14 cellular contexts compared by ENCODE assay signal in genomic region chr11:19790831-19791552, GRCh38.
DNase-seq lines count a peak whose midpoint lies in the region; ATAC-seq, FAIRE-seq and TF ChIP-seq lines count a peak whose summit lies in the region.
"Had no signal": no experiment of that assay in that cellular context is flagged by ENCODE, and none has a peak within 500 bp of the region (broad histone marks: within the 10 kb centered on the region; RNA-seq: fewer than 3 reads in every experiment).

No MANE protein-coding gene starts in this region.

- H3K79me2 ChIP-seq in HepG2 (ENCODE audit: insufficient read depth, low read length): no peaks in the 10 kb centered on the region

- H3K27ac ChIP-seq in liver (ENCODE audit: low read depth in 1 of 2, low read length in 2 of 2) (peak overlapping the region; percentile 39 to 56), HepG2 (ENCODE audit: extremely low read length, insufficient read depth, low read length) (no peak overlapping the region), endodermal cell (ENCODE audit: low read depth, low read length) (no peak overlapping the region), transverse colon (peak overlapping the region; percentile 65 to 78 (median 70))

- POLR2A ChIA-PET in HepG2 (lab: Yijun Ruan, JAX): no interaction called here

- no peak overlapping the region for H3K4me2 ChIP-seq in HepG2 (ENCODE audit: low read depth, low read length)

- in situ Hi-C loops in HepG2 (cut with HindIII; ENCODE audit: extremely low pct_ligation_motif_present, low pct_unique_long_range_greater_than_20kb): no loop called here
- in situ Hi-C loops in transverse colon (cut with MboI; ENCODE audit: low pct_ligation_motif_present in 1 of 4, low pct_unique_long_range_greater_than_20kb in 1 of 4, low sequenced_read_pairs in 3 of 4): no loop called here

- no peaks in the 10 kb centered on the region for H4K20me1 ChIP-seq in HepG2 (ENCODE audit: insufficient read depth, low read length)

- TF ChIP-seq EP300 in HepG2 (IDR thresholded peaks at IDR 0.05; ENCODE audit: low read depth in 2 of 2, low read length in 2 of 2) (no peak), HepG2 (CRISPR knock-in tag; IDR thresholded peaks at IDR 0.05; ENCODE audit: borderline replicate concordance) (no peak), transverse colon (IDR thresholded peaks at IDR 0.05; ENCODE audit: low read depth) (no peak)

- peak in 1 of 2 donors; percentile 22 for TF ChIP-seq RAD21 in liver (IDR thresholded peaks at IDR 0.05)
- no peak for TF ChIP-seq RAD21 in HepG2 (CRISPR knock-in tag; IDR thresholded peaks at IDR 0.05)

- no peak overlapping the region for H3K4me3 Mint-ChIP-seq in endodermal cell
- H3K4me3 Mint-ChIP-seq: activated CD8-positive, alpha-beta T cell treated with anti-CD3 and anti-CD28 coated beads, Interleukin-2, amount 10 ng/mL, durations not matched to agents 7 days and 5 days; activated naive CD8-positive, alpha-beta T cell treated with anti-CD3 and anti-CD28 coated beads for 36 hours; nephron had no signal

- no peak for TF ChIP-seq CTCF in liver (IDR thresholded peaks at IDR 0.05; ENCODE audit: low read depth, low read length, missing input control)
- no peak for TF ChIP-seq CTCF in HepG2 (CRISPR knock-in tag; IDR thresholded peaks at IDR 0.05)
- TF ChIP-seq CTCF in endodermal cell (conservative IDR thresholded peaks at IDR 0.05): no peak
- TF ChIP-seq CTCF in transverse colon (IDR thresholded peaks at IDR 0.05): no peak

- H3K27me3 Mint-ChIP-seq in endodermal cell (ENCODE audit: insufficient read depth): peaks cover 6% of the 10 kb centered on the region

- intact Hi-C loops in HepG2 (cut with micrococcal nuclease; ENCODE audit: unreplicated experiment) (no loop called here), transverse colon (cut with DNase I; ENCODE audit: low total_unique reads) (no loop called here), posterior cingulate gyrus (cut with DNase I) (no loop called here)

- 30% methylated on average over 8 of the region's 8 CpGs for WGBS in liver
- WGBS in HepG2 (ENCODE audit: low lambda C conversion rate): 1% methylated on average over 8 of the region's 8 CpGs
- WGBS in endodermal cell (ENCODE audit: insufficient coverage in 1 of 2, insufficient read length in 1 of 2), 2 experiments: 77 to 86% methylated on average over 6 to 8 of the region's 8 CpGs
- 44% methylated on average over 8 of the region's 8 CpGs; no CpG with 5 or more reads in 1 of the 2 donors for WGBS in transverse colon (ENCODE audit: low coverage in 1 of 2), 2 donors

- BruUV-seq in HepG2 (replicated peaks; lab: Mats Ljungman, UMichigan): no TSS peak

- peaks cover 4 to 30% (median 22%) of the 10 kb centered on the region in 4 donors for H3K4me1 ChIP-seq in liver (ENCODE audit: control insufficient read depth in 4 of 4, insufficient read depth in 4 of 4, low read length in 3 of 4)
- H3K4me1 ChIP-seq in HepG2 (ENCODE audit: insufficient read depth, low read length): no peaks in the 10 kb centered on the region
- no peaks in the 10 kb centered on the region for H3K4me1 ChIP-seq in endodermal cell (ENCODE audit: control insufficient read depth, insufficient read depth, low read length)
- H3K4me1 ChIP-seq in transverse colon: peaks cover 14 to 54% (median 43%) of the 10 kb centered on the region in 4 donors

- H3K4me3 ChIP-seq in liver (ENCODE audit: low read depth in 1 of 3, low read length in 3 of 3) (no peak overlapping the region), HepG2 (replicated peaks in 1 of 3; ENCODE audit: insufficient read depth in 1 of 3, low read depth in 2 of 3, low read length in 3 of 3) (no peak overlapping the region), endodermal cell (ENCODE audit: low read length) (no peak overlapping the region), transverse colon (no peak overlapping the region)
- H3K4me3 ChIP-seq: skin epidermis had no signal

- H3K4me1 Mint-ChIP-seq in endodermal cell: peaks cover 10% of the 10 kb centered on the region
- H3K4me1 Mint-ChIP-seq: activated naive CD8-positive, alpha-beta T cell treated with anti-CD3 and anti-CD28 coated beads for 36 hours had no signal

- FAIRE-seq in HepG2 (lab: Jason Lieb, UNC): no peak

- H2AFZ ChIP-seq in HepG2 (ENCODE audit: low read length): no peak overlapping the region

- CTCF ChIA-PET in HepG2 (lab: Yijun Ruan, JAX; ENCODE audit: low intra/inter-chr PET ratio, low total read pairs): no interaction called here

- ATAC-seq in HepG2 (no peak), HG02981 (IDR thresholded peaks at IDR 0.05; ENCODE audit: unreplicated experiment) (peak; percentile 61)
- ATAC-seq: activated CD8-positive, alpha-beta T cell treated with anti-CD3 and anti-CD28 coated beads, Interleukin-2, amount 10 ng/mL, durations not matched to agents 7 days and 5 days had no signal

- no peaks in the 10 kb centered on the region for H3K36me3 Mint-ChIP-seq in endodermal cell (ENCODE audit: low read depth)
- H3K36me3 Mint-ChIP-seq: activated naive CD8-positive, alpha-beta T cell treated with anti-CD3 and anti-CD28 coated beads for 36 hours had no signal

- no peak for TF ChIP-seq POLR2A in HepG2 (IDR thresholded peaks at IDR 0.05; ENCODE audit: insufficient read depth in 1 of 2, low read depth in 2 of 2, low read length in 2 of 2)
- no peak for TF ChIP-seq POLR2A in transverse colon (IDR thresholded peaks at IDR 0.05)

- H3K27ac Mint-ChIP-seq in endodermal cell: no peak overlapping the region
- H3K27ac Mint-ChIP-seq: activated CD8-positive, alpha-beta T cell treated with anti-CD3 and anti-CD28 coated beads, Interleukin-2, amount 10 ng/mL, durations not matched to agents 7 days and 5 days; activated naive CD8-positive, alpha-beta T cell treated with anti-CD3 and anti-CD28 coated beads for 36 hours had no signal

- H3K9me3 Mint-ChIP-seq in endodermal cell: no peaks in the 10 kb centered on the region
- H3K9me3 Mint-ChIP-seq: activated naive CD8-positive, alpha-beta T cell treated with anti-CD3 and anti-CD28 coated beads for 36 hours; nephron had no signal

- no peaks in the 10 kb centered on the region for H3K9me3 ChIP-seq in liver (ENCODE audit: control insufficient read depth in 4 of 4, low read length in 3 of 4)
- no peaks in the 10 kb centered on the region for H3K9me3 ChIP-seq in HepG2 (ENCODE audit: low read length)
- no peaks in the 10 kb centered on the region for H3K9me3 ChIP-seq in endodermal cell (ENCODE audit: control insufficient read depth, low read length)
- H3K9me3 ChIP-seq in transverse colon: no peaks in the 10 kb centered on the region

- H3K36me3 ChIP-seq in liver (ENCODE audit: control insufficient read depth in 4 of 4, insufficient read depth in 3 of 4, low read depth in 1 of 4, low read length in 3 of 4) (no peaks in the 10 kb centered on the region), HepG2 (replicated peaks in 1 of 2; ENCODE audit: control insufficient read depth in 1 of 2, insufficient read depth in 2 of 2, low read length in 2 of 2) (no peaks in the 10 kb centered on the region), endodermal cell (ENCODE audit: control insufficient read depth, insufficient read depth, low read length) (no peaks in the 10 kb centered on the region), transverse colon (no peaks in the 10 kb centered on the region)

- H3K9ac ChIP-seq in liver (ENCODE audit: low read depth in 1 of 2, low read length in 2 of 2) (no peak overlapping the region), HepG2 (ENCODE audit: insufficient read depth, low read depth, low read length) (no peak overlapping the region), endodermal cell (ENCODE audit: extremely low read depth, low read length, poor library complexity, severe bottlenecking) (no peak overlapping the region)

- H3K27me3 ChIP-seq in liver (ENCODE audit: control insufficient read depth in 4 of 4, insufficient read depth in 4 of 4, low read length in 3 of 4) (no peaks in the 10 kb centered on the region), HepG2 (ENCODE audit: control insufficient read depth in 1 of 2, insufficient read depth in 2 of 2, low read length in 2 of 2) (peaks cover 0 to 25% of the 10 kb centered on the region in 2 experiments; a peak in 2 of 5 replicates), endodermal cell (ENCODE audit: control insufficient read depth, insufficient read depth, low read length, poor library complexity, severe bottlenecking) (no peaks in the 10 kb centered on the region), transverse colon (no peaks in the 10 kb centered on the region)

- DNase-seq in HepG2 (ENCODE audit: low spot score) (no peak), endodermal cell (peak; percentile 85), transverse colon (peak; percentile 86), posterior cingulate gyrus (no peak), SKM-1 (lab: John Stamatoyannopoulos, UW; ENCODE audit: unreplicated experiment) (no peak), SKM-1 treated with dmso at 0.1 percent for 144 hours (lab: John Stamatoyannopoulos, UW; ENCODE audit: unreplicated experiment) (no peak)
- DNase-seq: activated CD8-positive, alpha-beta T cell treated with anti-CD3 and anti-CD28 coated beads, Interleukin-2, amount 10 ng/mL, durations not matched to agents 7 days and 5 days; activated naive CD8-positive, alpha-beta T cell treated with anti-CD3 and anti-CD28 coated beads for 36 hours; DND-41; NCI-H1694 had no signal

TF ChIP-seq in liver, 16 proteins besides CTCF, POLR2A, EP300 and RAD21 (continues in another document):
- TF ChIP-seq FOXA1 (IDR thresholded peaks at IDR 0.05) (no peak), EGR1 (IDR thresholded peaks at IDR 0.05; ENCODE audit: low read depth in 2 of 2) (no peak), MAX (IDR thresholded peaks at IDR 0.05) (peak; percentile 76), RXRA (IDR thresholded peaks at IDR 0.05) (peak in 1 of 2 donors; percentile 89), HNF4A (conservative IDR thresholded peaks at IDR 0.05) (peak in 1 of 2 donors; percentile 83), JUND (IDR thresholded peaks at IDR 0.05) (peak in 1 of 2 donors; percentile 65), FOXA2 (IDR thresholded peaks at IDR 0.05) (peak; percentile 29), YY1 (IDR thresholded peaks at IDR 0.05) (peak; percentile 53)

TF ChIP-seq in HepG2, 621 proteins besides CTCF, POLR2A, EP300 and RAD21 (continues in another document):
- no peak for TF ChIP-seq ZBTB49 (CRISPR knock-in tag; IDR thresholded peaks at IDR 0.05; ENCODE audit: borderline replicate concordance)

Comparison
In these comparisons a context has a peak if more than half of its experiments do, and no peak if none do; other contexts are left out.
1. H3K27ac ChIP-seq: peak in liver (2 of 2) and transverse colon (4 of 4); none in HepG2 (single experiment) and endodermal cell (single experiment).
2. DNase-seq: peak in endodermal cell (single experiment) and transverse colon (single experiment); none in HepG2 (single experiment), posterior cingulate gyrus (0 of 10), SKM-1 (single experiment) and SKM-1 treated with dmso at 0.1 percent for 144 hours (single experiment).